2 cellular contexts compared by ENCODE assay signal in the genomic region with DNA sequence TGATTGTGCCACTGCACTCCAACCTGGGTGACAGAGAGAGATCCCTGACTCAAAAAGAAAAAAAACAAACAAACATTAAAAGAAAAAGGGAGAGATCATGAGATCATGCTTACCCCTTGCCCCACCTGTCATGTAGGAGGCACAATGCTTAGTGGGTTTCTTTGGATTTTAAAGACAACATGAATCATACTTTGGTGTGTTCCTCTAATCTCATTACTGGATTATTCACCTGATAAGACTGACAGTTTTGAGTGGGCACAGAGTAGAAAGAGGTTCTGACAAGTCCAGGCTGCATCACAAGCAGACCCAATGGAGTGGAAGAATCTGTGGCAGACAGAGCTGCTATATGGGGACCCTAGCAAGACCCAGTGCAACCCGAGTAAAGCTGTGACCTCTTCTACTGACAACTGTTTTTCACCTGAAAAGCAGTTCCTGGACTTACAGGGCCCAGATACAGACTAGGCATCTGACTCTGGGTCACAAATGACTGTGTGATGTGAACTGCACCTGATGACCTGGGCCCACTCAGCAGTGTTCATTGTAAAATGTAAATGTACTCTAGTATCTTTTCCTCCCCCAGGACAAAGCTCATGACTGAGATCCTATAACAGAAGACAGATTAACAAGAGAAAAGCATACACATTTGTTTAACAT.
TF ChIP-seq lines count a peak whose summit lies in the region.

No MANE protein-coding gene starts in this region.

TF ChIP-seq in SK-N-SH treated with all-trans-retinoic acid at 6 μM for 48 hours, 23 proteins besides CTCF, POLR2A, EP300 and RAD21 (continued from another document):
- TF ChIP-seq, protein P1, sequence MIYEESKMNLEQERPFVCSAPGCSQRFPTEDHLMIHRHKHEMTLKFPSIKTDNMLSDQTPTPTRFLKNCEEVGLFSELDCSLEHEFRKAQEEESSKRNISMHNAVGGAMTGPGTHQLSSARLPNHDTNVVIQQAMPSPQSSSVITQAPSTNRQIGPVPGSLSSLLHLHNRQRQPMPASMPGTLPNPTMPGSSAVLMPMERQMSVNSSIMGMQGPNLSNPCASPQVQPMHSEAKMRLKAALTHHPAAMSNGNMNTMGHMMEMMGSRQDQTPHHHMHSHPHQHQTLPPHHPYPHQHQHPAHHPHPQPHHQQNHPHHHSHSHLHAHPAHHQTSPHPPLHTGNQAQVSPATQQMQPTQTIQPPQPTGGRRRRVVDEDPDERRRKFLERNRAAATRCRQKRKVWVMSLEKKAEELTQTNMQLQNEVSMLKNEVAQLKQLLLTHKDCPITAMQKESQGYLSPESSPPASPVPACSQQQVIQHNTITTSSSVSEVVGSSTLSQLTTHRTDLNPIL (CRISPR knock-in tag; IDR thresholded peaks at IDR 0.05; ENCODE audit: low read depth) = no peak
- TF ChIP-seq ISL1 (CRISPR knock-in tag; IDR thresholded peaks at IDR 0.05) (0 out of 2 replicates have a peak, but pooled peaks have one; percentile 27), ZFP3 (CRISPR knock-in tag; IDR thresholded peaks at IDR 0.05) (no peak), ESRRG (CRISPR knock-in tag; IDR thresholded peaks at IDR 0.05) (no peak), PPARA (CRISPR knock-in tag; IDR thresholded peaks at IDR 0.05; ENCODE audit: borderline replicate concordance) (no peak)

TF ChIP-seq in SK-N-SH, 30 proteins besides CTCF, POLR2A, EP300 and RAD21 (continued from another document):
- TF ChIP-seq, protein P2, sequence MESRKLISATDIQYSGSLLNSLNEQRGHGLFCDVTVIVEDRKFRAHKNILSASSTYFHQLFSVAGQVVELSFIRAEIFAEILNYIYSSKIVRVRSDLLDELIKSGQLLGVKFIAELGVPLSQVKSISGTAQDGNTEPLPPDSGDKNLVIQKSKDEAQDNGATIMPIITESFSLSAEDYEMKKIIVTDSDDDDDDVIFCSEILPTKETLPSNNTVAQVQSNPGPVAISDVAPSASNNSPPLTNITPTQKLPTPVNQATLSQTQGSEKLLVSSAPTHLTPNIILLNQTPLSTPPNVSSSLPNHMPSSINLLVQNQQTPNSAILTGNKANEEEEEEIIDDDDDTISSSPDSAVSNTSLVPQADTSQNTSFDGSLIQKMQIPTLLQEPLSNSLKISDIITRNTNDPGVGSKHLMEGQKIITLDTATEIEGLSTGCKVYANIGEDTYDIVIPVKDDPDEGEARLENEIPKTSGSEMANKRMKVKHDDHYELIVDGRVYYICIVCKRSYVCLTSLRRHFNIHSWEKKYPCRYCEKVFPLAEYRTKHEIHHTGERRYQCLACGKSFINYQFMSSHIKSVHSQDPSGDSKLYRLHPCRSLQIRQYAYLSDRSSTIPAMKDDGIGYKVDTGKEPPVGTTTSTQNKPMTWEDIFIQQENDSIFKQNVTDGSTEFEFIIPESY (IDR thresholded peaks at IDR 0.05; ENCODE audit: borderline replicate concordance, low read depth) = no peak
- TF ChIP-seq FOXM1 (IDR thresholded peaks at IDR 0.05; ENCODE audit: low read depth) = no peak
